In the genomic region with DNA sequence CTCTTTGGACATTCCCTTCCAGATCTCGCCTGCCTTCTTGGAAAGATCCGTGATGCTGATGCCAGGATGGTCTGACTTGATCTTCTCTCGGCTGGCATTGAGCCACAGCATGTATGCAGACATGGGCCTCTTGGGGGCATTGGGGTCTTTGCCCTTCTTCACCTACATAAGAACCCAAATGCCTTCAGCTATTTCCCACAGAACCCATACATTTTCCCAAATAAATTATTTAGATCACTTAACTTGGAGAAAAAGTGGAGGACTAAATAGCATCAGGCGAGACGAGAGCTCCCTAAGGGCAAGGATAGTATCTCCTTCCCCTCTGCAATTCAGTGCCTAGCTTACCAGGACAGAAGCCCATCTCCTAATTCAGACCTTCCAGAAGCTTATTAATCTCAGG, we compare ENCODE assay signal across 22 cellular contexts. TPM values are rescaled to one million over a fixed set of nuclear protein-coding genes. Genes with fewer than 3 reads are reported as not detected.
A peak's percentile ranks its signal among the peaks of the same experiment; 100 is the strongest.
DNase-seq lines count a peak whose midpoint lies in the region; ATAC-seq and TF ChIP-seq lines count a peak whose summit lies in the region.
"Had no signal": no experiment of that assay in that cellular context is flagged by ENCODE, and none has a peak within 500 bp of the region (broad histone marks: within the 10 kb centered on the region; RNA-seq: fewer than 3 reads in every experiment).

No MANE protein-coding gene starts in this region.

- TF ChIP-seq POLR2A in uterus (IDR thresholded peaks at IDR 0.05) = no peak

- CTCF ChIA-PET in CD4-positive, alpha-beta T cell (lab: Charles Lee) = no interaction called here

- DNase-seq in CD4-positive, alpha-beta T cell = no peak
- DNase-seq in ascending aorta (ENCODE audit: low spot score in 2 of 2) = no peak
- DNase-seq in natural killer cell treated with Interleukin-12 subunit alpha and Interleukin-12 subunit beta and Interleukin-15 and Interleukin-18, amount 100 ng/mL, for 72 hours (ENCODE audit: low spot score) = no peak
- DNase-seq in uterus = no peak
- DNase-seq: activated CD4-positive, alpha-beta T cell treated with anti-CD3 and anti-CD28 coated beads, Interleukin-2, amount 50 U/mL, for 4 hours; activated T-cell treated with anti-CD3 and anti-CD28 coated beads, Interleukin-2, amount 50 U/mL, for 72 hours; foreskin keratinocyte; midbrain; NCI-H1048; NCI-H2081; NCI-H446; stimulated activated CD4-positive, alpha-beta T cell treated with anti-CD3 and anti-CD28 coated beads, Interleukin-4, amount 100 ng/mL, for 4 hours had no signal

- H3K4me1 Mint-ChIP-seq in CD4-positive, alpha-beta T cell (ENCODE audit: low read depth) = peaks cover 40% of the 10 kb centered on the region
- H3K4me1 Mint-ChIP-seq in natural killer cell treated with Interleukin-12 subunit alpha and Interleukin-12 subunit beta and Interleukin-15 and Interleukin-18, amount 100 ng/mL, for 72 hours (ENCODE audit: low read depth in 2 of 2) = peaks cover 26 to 41% of the 10 kb centered on the region in 2 donors

- H3K9me3 Mint-ChIP-seq in CD4-positive, alpha-beta T cell = no peaks in the 10 kb centered on the region
- H3K9me3 Mint-ChIP-seq in natural killer cell treated with Interleukin-12 subunit alpha and Interleukin-12 subunit beta and Interleukin-15 and Interleukin-18, amount 100 ng/mL, for 72 hours = no peaks in the 10 kb centered on the region
- H3K9me3 Mint-ChIP-seq: activated T-cell treated with anti-CD3 and anti-CD28 coated beads, Interleukin-2, amount 50 U/mL, for 72 hours had no signal

- no peaks in the 10 kb centered on the region for H3K27me3 ChIP-seq in CD4-positive, alpha-beta T cell (ENCODE audit: control insufficient read depth, insufficient read depth, low read length)
- H3K27me3 ChIP-seq in ascending aorta (no peaks in the 10 kb centered on the region), uterus (no peaks in the 10 kb centered on the region)
- H3K27me3 ChIP-seq: cardiac muscle cell, foreskin keratinocyte had no signal

- H3K36me3 ChIP-seq in ascending aorta = peaks cover 25 to 59% of the 10 kb centered on the region in 2 donors
- no peaks in the 10 kb centered on the region for H3K36me3 ChIP-seq in uterus

- no peaks in the 10 kb centered on the region for H3K9me3 ChIP-seq in CD4-positive, alpha-beta T cell (ENCODE audit: control insufficient read depth, low read length)
- H3K9me3 ChIP-seq in ascending aorta = no peaks in the 10 kb centered on the region
- H3K9me3 ChIP-seq in uterus = no peaks in the 10 kb centered on the region
- H3K9me3 ChIP-seq: neutrophil had no signal

- POLR2A ChIA-PET in CD4-positive, alpha-beta T cell (lab: Charles Lee) = no interaction called here

- H3K4me3 ChIP-seq in ascending aorta (no peak overlapping the region), uterus (no peak overlapping the region)
- H3K4me3 ChIP-seq: cardiac muscle cell had no signal

- peaks cover 4 to 13% of the 10 kb centered on the region in 2 donors for H3K4me1 ChIP-seq in ascending aorta
- H3K4me1 ChIP-seq in uterus = peaks cover 0 to 11% of the 10 kb centered on the region in 2 donors

- TF ChIP-seq CTCF in 22Rv1 (IDR thresholded peaks at IDR 0.05) (no peak), ascending aorta (IDR thresholded peaks at IDR 0.05) (no peak), uterus (IDR thresholded peaks at IDR 0.05) (no peak)
- TF ChIP-seq CTCF in CD4-positive, alpha-beta T cell (IDR thresholded peaks at IDR 0.05) = no peak

- H3K36me3 Mint-ChIP-seq in CD4-positive, alpha-beta T cell (ENCODE audit: low read depth) = peaks cover 84% of the 10 kb centered on the region
- H3K36me3 Mint-ChIP-seq in natural killer cell treated with Interleukin-12 subunit alpha and Interleukin-12 subunit beta and Interleukin-15 and Interleukin-18, amount 100 ng/mL, for 72 hours = peaks cover 40% of the 10 kb centered on the region

- no peaks in the 10 kb centered on the region for H3K27me3 Mint-ChIP-seq in CD4-positive, alpha-beta T cell
- no peaks in the 10 kb centered on the region for H3K27me3 Mint-ChIP-seq in natural killer cell treated with Interleukin-12 subunit alpha and Interleukin-12 subunit beta and Interleukin-15 and Interleukin-18, amount 100 ng/mL, for 72 hours

- peak overlapping the region; percentile 95 for H3K27ac Mint-ChIP-seq in CD4-positive, alpha-beta T cell
- peak overlapping the region; percentile 26 to 83 for H3K27ac Mint-ChIP-seq in natural killer cell treated with Interleukin-12 subunit alpha and Interleukin-12 subunit beta and Interleukin-15 and Interleukin-18, amount 100 ng/mL, for 72 hours

- ATAC-seq in CD4-positive, alpha-beta T cell (ENCODE audit: poor library complexity) = no peak
- no peak for ATAC-seq in natural killer cell treated with Interleukin-12 subunit alpha and Interleukin-12 subunit beta and Interleukin-15 and Interleukin-18, amount 100 ng/mL, for 72 hours
- ATAC-seq in HG02588 (IDR thresholded peaks at IDR 0.05; ENCODE audit: unreplicated experiment) = no peak
- ATAC-seq in GM18873 (IDR thresholded peaks at IDR 0.05; ENCODE audit: low FRiP score, unreplicated experiment) = no peak
- ATAC-seq: activated T-cell treated with anti-CD3 and anti-CD28 coated beads, Interleukin-2, amount 50 U/mL, for 72 hours; foreskin keratinocyte had no signal

- peak overlapping the region; percentile 98; the same call in 1 of the 2 replicates for H3K27ac ChIP-seq in 22Rv1
- H3K27ac ChIP-seq in CD4-positive, alpha-beta T cell (ENCODE audit: low read depth, low read length) = no peak overlapping the region
- peak overlapping the region; percentile 94 to 98 for H3K27ac ChIP-seq in ascending aorta
- peak overlapping the region in 1 of 2 donors; percentile 12 for H3K27ac ChIP-seq in uterus
- H3K27ac ChIP-seq: epithelial cell of prostate, foreskin keratinocyte, neutrophil had no signal

- peak overlapping the region; percentile 70 for H3K4me3 Mint-ChIP-seq in CD4-positive, alpha-beta T cell
- peak overlapping the region; percentile 1 for H3K4me3 Mint-ChIP-seq in natural killer cell treated with Interleukin-12 subunit alpha and Interleukin-12 subunit beta and Interleukin-15 and Interleukin-18, amount 100 ng/mL, for 72 hours
- H3K4me3 Mint-ChIP-seq: activated T-cell treated with anti-CD3 and anti-CD28 coated beads, Interleukin-2, amount 50 U/mL, for 72 hours had no signal

- intact Hi-C loops in CD4-positive, alpha-beta T cell (cut with DNase I, micrococcal nuclease) = loop anchor here (5.0 to 10.0 kb wide), 4 partner anchors 330 to 1817 kb away; partner anchors contain the start of genes CLP1 (in 1 of the 2), FAM111A (in 1 of the 2) and SELENOH (in 1 of the 2)
- intact Hi-C loops in ascending aorta (cut with DNase I) (loop anchor here (5.0 to 10.0 kb wide), 2 partner anchors 167 to 205 kb away; partner anchors contain the start of gene TIMM10), uterus (cut with DNase I; ENCODE audit: low total_unique reads) (no loop called here)

RNA-seq across cellular contexts. Expression of gene TNKS1BP1, which starts 3.0 kb away (rescaled TPM):
- total RNA-seq in CD4-positive, alpha-beta T cell = 10 to 100 TPM; 12.9 to 13.2 TPM
- total RNA-seq in ascending aorta = 131 TPM
- total RNA-seq in natural killer cell treated with Interleukin-12 subunit alpha and Interleukin-12 subunit beta and Interleukin-15 and Interleukin-18, amount 100 ng/mL, for 72 hours = 1 to 10 TPM; 3.0 to 3.2 TPM
- 100 to 1,000 TPM in 1 of 4 donors, 10 to 100 TPM in 3; 22.5 to 269 (median 70.8) TPM for total RNA-seq in uterus

RNA-seq across cellular contexts. Expression of gene SSRP1, which starts 8.0 kb away (rescaled TPM):
- 10 to 100 TPM; 36.7 to 41.2 TPM for total RNA-seq in CD4-positive, alpha-beta T cell
- total RNA-seq in ascending aorta (110 TPM), uterus (100 to 1,000 TPM in 1 of 4 donors, 10 to 100 TPM in 3; 29.4 to 115 (median 75.3) TPM)
- 100 to 1,000 TPM; 143 to 210 TPM for total RNA-seq in natural killer cell treated with Interleukin-12 subunit alpha and Interleukin-12 subunit beta and Interleukin-15 and Interleukin-18, amount 100 ng/mL, for 72 hours

RNA-seq across cellular contexts. Expression of gene P2RX3, which starts 10.4 kb away (rescaled TPM):
- total RNA-seq in CD4-positive, alpha-beta T cell = not detected
- total RNA-seq in ascending aorta = not detected
- total RNA-seq in natural killer cell treated with Interleukin-12 subunit alpha and Interleukin-12 subunit beta and Interleukin-15 and Interleukin-18, amount 100 ng/mL, for 72 hours = not detected
- total RNA-seq in uterus = under 1 TPM in 1 of 4 donors, not detected in 3; 0.69 TPM
- total RNA-seq: activated T-cell treated with anti-CD3 and anti-CD28 coated beads, Interleukin-2, amount 50 U/mL, for 72 hours; dermis microvascular lymphatic vessel endothelial cell; foreskin keratinocyte; HT1080; temporal lobe had no signal

RNA-seq across cellular contexts. Expression of gene PRG3, which starts 53.2 kb away (rescaled TPM):
- not detected for total RNA-seq in CD4-positive, alpha-beta T cell
- total RNA-seq in ascending aorta (not detected), uterus (not detected)
- not detected for total RNA-seq in natural killer cell treated with Interleukin-12 subunit alpha and Interleukin-12 subunit beta and Interleukin-15 and Interleukin-18, amount 100 ng/mL, for 72 hours
- total RNA-seq: activated T-cell treated with anti-CD3 and anti-CD28 coated beads, Interleukin-2, amount 50 U/mL, for 72 hours; cardiac muscle cell; dermis microvascular lymphatic vessel endothelial cell; foreskin keratinocyte; H1; HT1080; temporal lobe had no signal
